In the genomic region with DNA sequence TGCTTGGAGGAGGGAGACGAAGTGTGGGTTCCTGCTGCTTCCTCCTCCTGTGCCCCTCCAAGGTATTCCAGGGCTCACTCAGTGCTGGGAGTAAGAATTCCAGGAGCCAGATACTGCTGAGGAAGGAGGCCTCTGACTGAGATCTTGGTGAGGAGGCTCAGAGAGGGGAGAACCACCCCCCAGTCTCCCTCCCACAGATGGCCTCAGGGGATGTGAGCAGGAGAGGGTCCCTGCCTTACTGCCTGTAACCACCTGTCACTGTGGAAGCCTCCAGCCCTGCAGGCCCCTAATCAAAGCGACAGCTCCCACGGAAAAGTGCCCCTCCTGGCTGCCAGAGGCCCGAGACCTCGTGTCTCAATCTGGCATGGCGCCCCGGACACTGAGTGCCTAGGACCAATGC, we compare ENCODE assay signal across 24 cellular contexts. TPM values are rescaled to one million over a fixed set of nuclear protein-coding genes. Genes with fewer than 3 reads are reported as not detected.
"Had no signal": no experiment of that assay in that cellular context is flagged by ENCODE, and none has a peak within 500 bp of the region (broad histone marks: within the 10 kb centered on the region; RNA-seq: fewer than 3 reads in every experiment).

No MANE protein-coding gene starts in this region.

- H3K4me3 Mint-ChIP-seq: activated CD4-positive, alpha-beta T cell treated with anti-CD3 and anti-CD28 coated beads for 36 hours; activated CD8-positive, alpha-beta T cell treated with anti-CD3 and anti-CD28 coated beads for 36 hours; activated naive CD4-positive, alpha-beta T cell treated with anti-CD3 and anti-CD28 coated beads, Interleukin-2, amount 10 ng/mL, durations not matched to agents 7 days and 5 days; activated naive CD8-positive, alpha-beta T cell treated with anti-CD3 and anti-CD28 coated beads for 36 hours; activated T-cell treated with anti-CD3 and anti-CD28 coated beads, Interleukin-2, amount 50 U/mL, for 72 hours had no signal

- H3K27ac Mint-ChIP-seq: activated CD4-positive, alpha-beta T cell treated with anti-CD3 and anti-CD28 coated beads for 36 hours; activated CD8-positive, alpha-beta T cell treated with anti-CD3 and anti-CD28 coated beads for 36 hours; activated naive CD4-positive, alpha-beta T cell treated with anti-CD3 and anti-CD28 coated beads, Interleukin-2, amount 10 ng/mL, durations not matched to agents 7 days and 5 days; activated naive CD8-positive, alpha-beta T cell treated with anti-CD3 and anti-CD28 coated beads for 36 hours; activated T-cell treated with anti-CD3 and anti-CD28 coated beads, Interleukin-2, amount 50 U/mL, for 72 hours; activated T-helper 2 cell treated with anti-CD3 and anti-CD28 coated beads, Interferon-gamma antibody, Interleukin-2, Interleukin-4, amounts not matched to agents 10 μg/mL and 5 μg/mL and 100 μg/mL, durations not matched to agents 14 hours and 24 hours and 36 hours had no signal

- H3K9me3 ChIP-seq: SK-N-SH had no signal

- H3K36me3 Mint-ChIP-seq: activated naive CD4-positive, alpha-beta T cell treated with anti-CD3 and anti-CD28 coated beads, Interleukin-2, amount 10 ng/mL, durations not matched to agents 7 days and 5 days; activated naive CD8-positive, alpha-beta T cell treated with anti-CD3 and anti-CD28 coated beads for 36 hours had no signal

- H3K9ac ChIP-seq: KMS-11, SK-N-SH had no signal

- H3K27ac ChIP-seq: brain microvascular endothelial cell, cardiac muscle cell, KMS-11, VCaP had no signal

- H3K9me3 Mint-ChIP-seq: activated CD8-positive, alpha-beta T cell treated with anti-CD3 and anti-CD28 coated beads for 36 hours; activated naive CD4-positive, alpha-beta T cell treated with anti-CD3 and anti-CD28 coated beads, Interleukin-2, amount 10 ng/mL, durations not matched to agents 7 days and 5 days; activated naive CD8-positive, alpha-beta T cell treated with anti-CD3 and anti-CD28 coated beads for 36 hours; activated T-cell treated with anti-CD3 and anti-CD28 coated beads, Interleukin-2, amount 50 U/mL, for 72 hours; activated T-helper 2 cell treated with anti-CD3 and anti-CD28 coated beads, Interferon-gamma antibody, Interleukin-2, Interleukin-4, amounts not matched to agents 10 μg/mL and 5 μg/mL and 100 μg/mL, durations not matched to agents 14 hours and 24 hours and 36 hours had no signal

- H3K27me3 ChIP-seq: cardiac muscle cell had no signal

- H3K4me2 ChIP-seq: KMS-11, SK-N-SH had no signal

- DNase-seq: activated CD4-positive, alpha-beta T cell treated with anti-CD3 and anti-CD28 coated beads for 36 hours; activated CD8-positive, alpha-beta memory T cell treated with anti-CD3 and anti-CD28 coated beads, Interleukin-2, amount 50 U/mL, for 4 hours; activated CD8-positive, alpha-beta T cell treated with anti-CD3 and anti-CD28 coated beads for 36 hours; activated gamma-delta T cell treated with Interleukin-2 at 50 U/mL for 16 hours; activated naive CD4-positive, alpha-beta T cell treated with anti-CD3 and anti-CD28 coated beads, Interleukin-2, amount 10 ng/mL, durations not matched to agents 7 days and 5 days; activated naive CD8-positive, alpha-beta T cell treated with anti-CD3 and anti-CD28 coated beads for 36 hours; activated T-cell treated with anti-CD3 and anti-CD28 coated beads, Interleukin-2, amount 50 U/mL, for 72 hours; brain microvascular endothelial cell; MM.1S; NCI-H1105; NCI-H1436; NCI-H1930; NCI-H2107; NCI-H446; NCI-H748 treated with DMSO at 0.1 percent for 48 hours; SIG-M5; SK-N-SH; T-helper 1 cell had no signal

- H3K36me3 ChIP-seq: brain microvascular endothelial cell, cardiac muscle cell had no signal

- H3K4me3 ChIP-seq: cardiac muscle cell had no signal

RNA-seq across cellular contexts. Expression of a gene that starts 40.3 kb away (rescaled TPM):
- total RNA-seq: RPMI7951; T-helper 2 cell treated with Interferon-gamma antibody and Interleukin-4, amounts not matched to agents 100 ng/mL and 5 ng/mL, for 36 hours had no signal

RNA-seq across cellular contexts. Expression of a gene that starts 54.5 kb away (rescaled TPM):
- polyA plus RNA-seq: cardiac muscle cell had no signal
